In the genomic region with DNA sequence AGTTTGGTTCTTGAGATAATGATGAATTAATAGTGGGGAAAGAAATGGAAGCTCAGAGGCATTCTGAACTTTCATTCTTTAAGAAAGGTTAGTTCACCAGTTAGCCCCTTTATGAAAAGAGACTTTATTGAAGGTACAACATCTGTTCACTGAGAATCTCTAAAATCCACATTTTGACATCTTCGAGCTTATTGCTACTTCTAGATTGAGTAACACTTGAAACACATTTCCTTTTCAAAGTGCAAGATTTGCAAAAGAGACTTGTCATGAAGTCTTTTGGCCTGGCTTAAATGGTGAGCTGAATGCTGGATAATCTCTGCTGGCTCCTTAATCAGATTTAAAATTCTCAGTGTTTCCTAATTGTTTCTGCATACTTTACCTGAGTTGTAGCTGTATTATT, we compare ENCODE assay signal across 1 cellular context.
TF ChIP-seq lines count a peak whose summit lies in the region.

No MANE protein-coding gene starts in this region.

TF ChIP-seq in endothelial cell of umbilical vein, 7 proteins besides CTCF, POLR2A, EP300 and RAD21:
- TF ChIP-seq POLR2AphosphoS5 (IDR thresholded peaks at IDR 0.05; ENCODE audit: insufficient read depth, low read depth, low read length) (no peak), GATA2 (IDR thresholded peaks at IDR 0.05; ENCODE audit: insufficient read depth, insufficient read length, low read depth, low read length) (no peak), FOS (IDR thresholded peaks at IDR 0.05; ENCODE audit: borderline replicate concordance, insufficient read depth, low read length) (no peak), EZH2 (IDR thresholded peaks at IDR 0.05; ENCODE audit: borderline replicate concordance, low read depth, low read length, severe bottlenecking) (no peak), MYC (IDR thresholded peaks at IDR 0.05; ENCODE audit: low read depth, low read length) (no peak), JUN (IDR thresholded peaks at IDR 0.05; ENCODE audit: borderline replicate concordance, insufficient read depth, insufficient read length, low read depth) (no peak)
- TF ChIP-seq, protein P1, sequence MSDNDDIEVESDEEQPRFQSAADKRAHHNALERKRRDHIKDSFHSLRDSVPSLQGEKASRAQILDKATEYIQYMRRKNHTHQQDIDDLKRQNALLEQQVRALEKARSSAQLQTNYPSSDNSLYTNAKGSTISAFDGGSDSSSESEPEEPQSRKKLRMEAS (IDR thresholded peaks at IDR 0.05; ENCODE audit: insufficient read depth, insufficient read length), result no peak
